In the genomic region with DNA sequence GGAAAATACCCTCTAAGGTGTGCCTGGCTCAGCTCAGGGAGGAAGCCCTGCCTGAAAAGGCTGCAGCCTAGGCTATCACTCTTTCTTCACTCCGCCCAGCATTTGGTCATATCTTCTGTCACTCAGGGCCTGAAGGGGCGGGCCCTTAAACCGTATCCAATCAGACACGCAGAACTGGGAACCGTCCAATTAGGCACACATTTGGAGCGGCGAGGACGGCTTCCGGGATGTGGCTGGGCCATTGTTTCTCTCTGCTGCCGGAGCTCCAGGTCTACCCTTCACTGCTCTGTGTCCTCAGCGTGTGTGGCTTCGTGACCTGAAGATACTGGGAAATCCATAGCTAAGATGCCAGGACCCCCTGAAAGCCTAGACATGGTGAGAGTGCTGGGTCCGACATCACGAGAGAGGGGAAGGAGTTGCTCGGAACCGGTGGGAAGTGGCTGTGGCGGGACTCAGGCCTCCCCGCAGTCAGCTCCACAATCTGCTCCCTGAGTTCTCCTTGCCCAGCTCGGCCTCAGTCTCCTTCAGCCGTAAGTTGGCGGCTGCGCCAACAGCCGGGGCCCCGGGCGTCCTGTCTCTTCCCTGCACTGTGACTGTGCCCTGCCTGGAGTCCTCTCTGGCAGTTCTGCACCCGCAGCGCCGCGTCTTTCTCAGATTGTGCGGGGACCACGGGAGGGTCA, we compare ENCODE assay signal across 8 cellular contexts.
DNase-seq lines count a peak whose midpoint lies in the region; ATAC-seq, FAIRE-seq and TF ChIP-seq lines count a peak whose summit lies in the region.

A gene (plus strand): TSS at position 241 of the 680 bp plus-strand sequence. CDS start 105 bp downstream, at position 346.

- CTCF ChIA-PET in AG04449 (lab: Yijun Ruan, JAX) = no interaction called here

- TF ChIP-seq CTCF in AG04449 (IDR thresholded peaks at IDR 0.05; ENCODE audit: insufficient read depth, low read length, missing control alignments) = no peak

- ATAC-seq in GM18870 (IDR thresholded peaks at IDR 0.05; ENCODE audit: unreplicated experiment) (peak; percentile 100), HG03108 (IDR thresholded peaks at IDR 0.05; ENCODE audit: unreplicated experiment) (peak; percentile 100)
- ATAC-seq in activated CD4-positive, CD25-positive, alpha-beta regulatory T cell treated with anti-CD3 and anti-CD28 coated beads, Interleukin-2, amount 50 U/mL, for 24 hours = peak; percentile 100

- FAIRE-seq in islet of Langerhans (lab: Jason Lieb, UNC) = peak; percentile 96

- POLR2A ChIA-PET in AG04449 (lab: Yijun Ruan, JAX) = interaction anchor here (0.6 to 1.1 kb wide), 6 partner anchors 9 to 397 kb away, joined by 3 to 8 read pairs (median 4); a partner anchor contains a TSS

- peak within 1 kb of the TSS; percentile 86 for H3K4me3 ChIP-seq in AG04449 (ENCODE audit: low read depth, low read length)

- DNase-seq in AG04449 (ENCODE audit: low read depth, low spot score) = peak; percentile 74
- DNase-seq in NCI-H2196 treated with DMSO at 0.1 percent for 48 hours (lab: John Stamatoyannopoulos, UW; ENCODE audit: unreplicated experiment) = peak; percentile 87
- peak; percentile 98 for DNase-seq in cerebellar cortex (ENCODE audit: low spot score)
- DNase-seq in stimulated activated CD4-positive, alpha-beta T cell treated with anti-CD3 and anti-CD28 coated beads, Interleukin-12 subunit alpha, Interleukin-12 subunit beta, amount 100 ng/mL, for 24 hours (ENCODE audit: low read depth in 2 of 2) = peak; percentile 79 to 85

Comparison
In these comparisons a context has a peak if more than half of its experiments do, and no peak if none do; other contexts are left out.
1. Peak in every context shown above with its lines: DNase-seq, ATAC-seq and H3K4me3 ChIP-seq.